In the genomic region with DNA sequence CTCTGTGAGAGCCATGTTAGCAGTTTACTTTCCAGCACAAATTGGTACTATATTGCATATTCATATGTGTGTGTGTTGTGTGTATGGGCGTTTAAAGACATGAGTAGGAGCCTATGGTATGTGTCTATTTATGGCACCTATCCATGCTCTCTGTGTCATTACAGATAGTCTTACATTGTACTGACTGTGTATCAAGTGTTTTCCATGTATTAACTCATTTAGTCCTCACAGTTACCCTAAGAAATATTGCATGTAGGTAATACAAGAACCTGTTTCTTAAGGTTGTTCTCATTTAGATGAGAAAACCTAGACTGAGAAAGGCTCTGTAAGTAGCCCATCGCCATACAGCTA, we compare ENCODE assay signal across 2 cellular contexts.
A peak's percentile ranks its signal among the peaks of the same experiment; 100 is the strongest.
TF ChIP-seq lines count a peak whose summit lies in the region.

No MANE protein-coding gene starts in this region.

TF ChIP-seq in HepG2, 621 proteins besides CTCF, POLR2A, EP300 and RAD21:
- TF ChIP-seq POLR2G (IDR thresholded peaks at IDR 0.05; ENCODE audit: low read depth, low read length) = peak; percentile 4; the same call in 1 of the 2 replicates
- no peak for TF ChIP-seq ZNF256 (CRISPR knock-in tag; conservative IDR thresholded peaks at IDR 0.05)
- TF ChIP-seq POLR2AphosphoS5 (IDR thresholded peaks at IDR 0.05; ENCODE audit: low read depth, low read length) = 0 out of 2 replicates have a peak, but pooled peaks have one; percentile 4

TF ChIP-seq in WTC11, 78 proteins besides CTCF, POLR2A, EP300 and RAD21:
- TF ChIP-seq CREM (CRISPR knock-in tag; IDR thresholded peaks at IDR 0.05) = no peak
- TF ChIP-seq SMAD4 (CRISPR knock-in tag; IDR thresholded peaks at IDR 0.05) = no peak
- TF ChIP-seq MXD4 (CRISPR knock-in tag; IDR thresholded peaks at IDR 0.05; ENCODE audit: borderline replicate concordance) = no peak
- TF ChIP-seq KAT7 (CRISPR knock-in tag; IDR thresholded peaks at IDR 0.05; ENCODE audit: borderline replicate concordance) = no peak
- no peak for TF ChIP-seq ZNF232 (CRISPR knock-in tag; IDR thresholded peaks at IDR 0.05)
- TF ChIP-seq, protein P1, sequence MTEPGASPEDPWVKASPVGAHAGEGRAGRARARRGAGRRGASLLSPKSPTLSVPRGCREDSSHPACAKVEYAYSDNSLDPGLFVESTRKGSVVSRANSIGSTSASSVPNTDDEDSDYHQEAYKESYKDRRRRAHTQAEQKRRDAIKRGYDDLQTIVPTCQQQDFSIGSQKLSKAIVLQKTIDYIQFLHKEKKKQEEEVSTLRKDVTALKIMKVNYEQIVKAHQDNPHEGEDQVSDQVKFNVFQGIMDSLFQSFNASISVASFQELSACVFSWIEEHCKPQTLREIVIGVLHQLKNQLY (CRISPR knock-in tag; IDR thresholded peaks at IDR 0.05) = no peak
- no peak for TF ChIP-seq ZNF416 (CRISPR knock-in tag; IDR thresholded peaks at IDR 0.05)
- TF ChIP-seq, protein P2, sequence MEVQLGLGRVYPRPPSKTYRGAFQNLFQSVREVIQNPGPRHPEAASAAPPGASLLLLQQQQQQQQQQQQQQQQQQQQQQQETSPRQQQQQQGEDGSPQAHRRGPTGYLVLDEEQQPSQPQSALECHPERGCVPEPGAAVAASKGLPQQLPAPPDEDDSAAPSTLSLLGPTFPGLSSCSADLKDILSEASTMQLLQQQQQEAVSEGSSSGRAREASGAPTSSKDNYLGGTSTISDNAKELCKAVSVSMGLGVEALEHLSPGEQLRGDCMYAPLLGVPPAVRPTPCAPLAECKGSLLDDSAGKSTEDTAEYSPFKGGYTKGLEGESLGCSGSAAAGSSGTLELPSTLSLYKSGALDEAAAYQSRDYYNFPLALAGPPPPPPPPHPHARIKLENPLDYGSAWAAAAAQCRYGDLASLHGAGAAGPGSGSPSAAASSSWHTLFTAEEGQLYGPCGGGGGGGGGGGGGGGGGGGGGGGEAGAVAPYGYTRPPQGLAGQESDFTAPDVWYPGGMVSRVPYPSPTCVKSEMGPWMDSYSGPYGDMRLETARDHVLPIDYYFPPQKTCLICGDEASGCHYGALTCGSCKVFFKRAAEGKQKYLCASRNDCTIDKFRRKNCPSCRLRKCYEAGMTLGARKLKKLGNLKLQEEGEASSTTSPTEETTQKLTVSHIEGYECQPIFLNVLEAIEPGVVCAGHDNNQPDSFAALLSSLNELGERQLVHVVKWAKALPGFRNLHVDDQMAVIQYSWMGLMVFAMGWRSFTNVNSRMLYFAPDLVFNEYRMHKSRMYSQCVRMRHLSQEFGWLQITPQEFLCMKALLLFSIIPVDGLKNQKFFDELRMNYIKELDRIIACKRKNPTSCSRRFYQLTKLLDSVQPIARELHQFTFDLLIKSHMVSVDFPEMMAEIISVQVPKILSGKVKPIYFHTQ (CRISPR knock-in tag; IDR thresholded peaks at IDR 0.05) = no peak
